In the genomic region with DNA sequence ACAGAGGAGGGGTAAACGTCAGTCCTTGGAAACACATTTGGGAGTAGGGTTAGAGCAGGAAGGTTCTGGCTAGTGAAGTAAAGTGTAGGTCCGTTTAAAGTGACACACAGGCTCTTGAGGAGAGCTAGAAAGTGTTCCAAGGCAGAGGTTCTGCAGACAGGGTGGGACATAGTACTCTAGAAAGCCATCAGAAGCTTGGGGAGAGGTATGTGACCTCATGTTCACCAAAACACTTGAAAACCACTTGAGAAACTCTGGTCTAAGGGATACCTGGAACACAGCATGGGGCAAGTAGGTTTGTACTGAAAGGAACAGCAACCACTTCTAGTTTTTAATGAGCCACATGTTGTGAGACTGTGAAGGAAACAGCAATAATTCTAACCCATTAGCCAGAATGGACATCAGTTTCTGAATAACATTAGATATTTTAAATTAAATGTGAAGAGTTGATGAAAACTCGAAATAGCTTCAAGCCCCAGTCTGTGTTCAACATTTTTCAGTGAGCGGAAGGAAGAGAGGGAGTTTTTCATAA, we compare ENCODE assay signal across 1 cellular context.
A peak's percentile ranks its signal among the peaks of the same experiment; 100 is the strongest.
TF ChIP-seq lines count a peak whose summit lies in the region.

No MANE protein-coding gene starts in this region.

TF ChIP-seq in HepG2, 621 proteins besides CTCF, POLR2A, EP300 and RAD21 (continued from another document and continues in another):
- no peak for TF ChIP-seq PAWR (CRISPR knock-in tag; IDR thresholded peaks at IDR 0.05; ENCODE audit: borderline replicate concordance)
- TF ChIP-seq NBN (conservative IDR thresholded peaks at IDR 0.05): no peak
- TF ChIP-seq, protein P1, sequence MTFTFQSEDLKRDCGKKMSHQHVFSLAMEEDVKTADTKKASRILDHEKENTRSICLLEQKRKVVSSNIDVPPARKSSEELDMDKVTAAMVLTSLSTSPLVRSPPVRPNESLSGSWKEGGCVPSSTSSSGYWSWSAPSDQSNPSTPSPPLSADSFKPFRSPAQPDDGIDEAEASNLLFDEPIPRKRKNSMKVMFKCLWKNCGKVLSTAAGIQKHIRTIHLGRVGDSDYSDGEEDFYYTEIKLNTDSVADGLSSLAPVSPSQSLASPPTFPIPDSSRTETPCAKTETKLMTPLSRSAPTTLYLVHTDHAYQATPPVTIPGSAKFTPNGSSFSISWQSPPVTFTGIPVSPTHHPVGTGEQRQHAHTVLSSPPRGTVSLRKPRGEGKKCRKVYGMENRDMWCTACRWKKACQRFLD (CRISPR knock-in tag; IDR thresholded peaks at IDR 0.05; ENCODE audit: borderline replicate concordance): no peak
- no peak for TF ChIP-seq ZNF7 (CRISPR knock-in tag; IDR thresholded peaks at IDR 0.05)
- no peak for TF ChIP-seq SRSF1 (optimal IDR thresholded peaks at IDR 0.05; ENCODE audit: low read depth, low read length)
- TF ChIP-seq CC2D1A (CRISPR knock-in tag; IDR thresholded peaks at IDR 0.05): no peak
- TF ChIP-seq PRDM10 (CRISPR knock-in tag; IDR thresholded peaks at IDR 0.05; ENCODE audit: low read depth): no peak
- no peak for TF ChIP-seq FOSL1 (CRISPR knock-in tag; IDR thresholded peaks at IDR 0.05; ENCODE audit: borderline replicate concordance)
- TF ChIP-seq ZNF33B (CRISPR knock-in tag; IDR thresholded peaks at IDR 0.05): no peak
- TF ChIP-seq GZF1 (CRISPR knock-in tag; IDR thresholded peaks at IDR 0.05): no peak
- TF ChIP-seq, protein P2, sequence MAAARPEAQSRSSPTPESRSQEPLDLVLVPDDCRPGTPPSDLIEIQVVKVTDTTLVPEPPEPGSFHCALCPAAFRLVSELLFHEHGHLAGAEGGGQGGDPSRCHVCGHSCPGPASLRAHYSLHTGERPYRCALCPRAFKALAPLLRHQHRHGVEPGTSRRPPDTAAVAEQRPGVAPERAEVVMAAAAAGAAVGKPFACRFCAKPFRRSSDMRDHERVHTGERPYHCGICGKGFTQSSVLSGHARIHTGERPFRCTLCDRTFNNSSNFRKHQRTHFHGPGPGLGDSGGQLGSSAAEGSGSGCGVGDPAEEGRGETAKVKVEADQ (CRISPR knock-in tag; IDR thresholded peaks at IDR 0.05; ENCODE audit: borderline replicate concordance): no peak
- TF ChIP-seq ZNF530 (CRISPR knock-in tag; IDR thresholded peaks at IDR 0.05; ENCODE audit: low read depth): no peak
- TF ChIP-seq, protein P3, sequence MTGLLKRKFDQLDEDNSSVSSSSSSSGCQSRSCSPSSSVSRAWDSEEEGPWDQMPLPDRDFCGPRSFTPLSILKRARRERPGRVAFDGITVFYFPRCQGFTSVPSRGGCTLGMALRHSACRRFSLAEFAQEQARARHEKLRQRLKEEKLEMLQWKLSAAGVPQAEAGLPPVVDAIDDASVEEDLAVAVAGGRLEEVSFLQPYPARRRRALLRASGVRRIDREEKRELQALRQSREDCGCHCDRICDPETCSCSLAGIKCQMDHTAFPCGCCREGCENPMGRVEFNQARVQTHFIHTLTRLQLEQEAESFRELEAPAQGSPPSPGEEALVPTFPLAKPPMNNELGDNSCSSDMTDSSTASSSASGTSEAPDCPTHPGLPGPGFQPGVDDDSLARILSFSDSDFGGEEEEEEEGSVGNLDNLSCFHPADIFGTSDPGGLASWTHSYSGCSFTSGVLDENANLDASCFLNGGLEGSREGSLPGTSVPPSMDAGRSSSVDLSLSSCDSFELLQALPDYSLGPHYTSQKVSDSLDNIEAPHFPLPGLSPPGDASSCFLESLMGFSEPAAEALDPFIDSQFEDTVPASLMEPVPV (CRISPR knock-in tag; IDR thresholded peaks at IDR 0.05): 0 out of 2 replicates have a peak, but pooled peaks have one; percentile 19
- TF ChIP-seq, protein P4, sequence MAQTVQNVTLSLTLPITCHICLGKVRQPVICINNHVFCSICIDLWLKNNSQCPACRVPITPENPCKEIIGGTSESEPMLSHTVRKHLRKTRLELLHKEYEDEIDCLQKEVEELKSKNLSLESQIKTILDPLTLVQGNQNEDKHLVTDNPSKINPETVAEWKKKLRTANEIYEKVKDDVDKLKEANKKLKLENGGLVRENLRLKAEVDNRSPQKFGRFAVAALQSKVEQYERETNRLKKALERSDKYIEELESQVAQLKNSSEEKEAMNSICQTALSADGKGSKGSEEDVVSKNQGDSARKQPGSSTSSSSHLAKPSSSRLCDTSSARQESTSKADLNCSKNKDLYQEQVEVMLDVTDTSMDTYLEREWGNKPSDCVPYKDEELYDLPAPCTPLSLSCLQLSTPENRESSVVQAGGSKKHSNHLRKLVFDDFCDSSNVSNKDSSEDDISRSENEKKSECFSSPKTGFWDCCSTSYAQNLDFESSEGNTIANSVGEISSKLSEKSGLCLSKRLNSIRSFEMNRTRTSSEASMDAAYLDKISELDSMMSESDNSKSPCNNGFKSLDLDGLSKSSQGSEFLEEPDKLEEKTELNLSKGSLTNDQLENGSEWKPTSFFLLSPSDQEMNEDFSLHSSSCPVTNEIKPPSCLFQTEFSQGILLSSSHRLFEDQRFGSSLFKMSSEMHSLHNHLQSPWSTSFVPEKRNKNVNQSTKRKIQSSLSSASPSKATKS (CRISPR knock-in tag; IDR thresholded peaks at IDR 0.05): no peak
- 0 out of 2 replicates have a peak, but pooled peaks have one; percentile 34 for TF ChIP-seq ZNF761 (CRISPR knock-in tag; conservative IDR thresholded peaks at IDR 0.05)
- TF ChIP-seq, protein P5, sequence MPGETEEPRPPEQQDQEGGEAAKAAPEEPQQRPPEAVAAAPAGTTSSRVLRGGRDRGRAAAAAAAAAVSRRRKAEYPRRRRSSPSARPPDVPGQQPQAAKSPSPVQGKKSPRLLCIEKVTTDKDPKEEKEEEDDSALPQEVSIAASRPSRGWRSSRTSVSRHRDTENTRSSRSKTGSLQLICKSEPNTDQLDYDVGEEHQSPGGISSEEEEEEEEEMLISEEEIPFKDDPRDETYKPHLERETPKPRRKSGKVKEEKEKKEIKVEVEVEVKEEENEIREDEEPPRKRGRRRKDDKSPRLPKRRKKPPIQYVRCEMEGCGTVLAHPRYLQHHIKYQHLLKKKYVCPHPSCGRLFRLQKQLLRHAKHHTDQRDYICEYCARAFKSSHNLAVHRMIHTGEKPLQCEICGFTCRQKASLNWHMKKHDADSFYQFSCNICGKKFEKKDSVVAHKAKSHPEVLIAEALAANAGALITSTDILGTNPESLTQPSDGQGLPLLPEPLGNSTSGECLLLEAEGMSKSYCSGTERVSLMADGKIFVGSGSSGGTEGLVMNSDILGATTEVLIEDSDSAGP (CRISPR knock-in tag; IDR thresholded peaks at IDR 0.05; ENCODE audit: borderline replicate concordance): no peak
- peak; percentile 10; the same call in 1 of the 2 replicates for TF ChIP-seq ZNF264 (CRISPR knock-in tag; IDR thresholded peaks at IDR 0.05)
- TF ChIP-seq ZNF235 (CRISPR knock-in tag; IDR thresholded peaks at IDR 0.05; ENCODE audit: borderline replicate concordance): no peak
- no peak for TF ChIP-seq MTA3 (CRISPR knock-in tag; IDR thresholded peaks at IDR 0.05)
- TF ChIP-seq ZKSCAN1 (IDR thresholded peaks at IDR 0.05; ENCODE audit: low read length): no peak
- TF ChIP-seq BHLHE40 (IDR thresholded peaks at IDR 0.05; ENCODE audit: low read length): no peak
- TF ChIP-seq DBP (CRISPR knock-in tag; IDR thresholded peaks at IDR 0.05; ENCODE audit: not compliant biosample characterization): no peak
- no peak for TF ChIP-seq ZNF263 (CRISPR knock-in tag; IDR thresholded peaks at IDR 0.05)
- 0 out of 2 replicates have a peak, but pooled peaks have one; percentile 6 for TF ChIP-seq TP53 (CRISPR knock-in tag; conservative IDR thresholded peaks at IDR 0.05)
- TF ChIP-seq KDM4B (CRISPR knock-in tag; IDR thresholded peaks at IDR 0.05): no peak
- TF ChIP-seq CENPBD1 (CRISPR knock-in tag; IDR thresholded peaks at IDR 0.05; ENCODE audit: borderline replicate concordance, low read depth): no peak
- no peak for TF ChIP-seq FOXP4 (CRISPR knock-in tag; IDR thresholded peaks at IDR 0.05)
- TF ChIP-seq, protein P6, sequence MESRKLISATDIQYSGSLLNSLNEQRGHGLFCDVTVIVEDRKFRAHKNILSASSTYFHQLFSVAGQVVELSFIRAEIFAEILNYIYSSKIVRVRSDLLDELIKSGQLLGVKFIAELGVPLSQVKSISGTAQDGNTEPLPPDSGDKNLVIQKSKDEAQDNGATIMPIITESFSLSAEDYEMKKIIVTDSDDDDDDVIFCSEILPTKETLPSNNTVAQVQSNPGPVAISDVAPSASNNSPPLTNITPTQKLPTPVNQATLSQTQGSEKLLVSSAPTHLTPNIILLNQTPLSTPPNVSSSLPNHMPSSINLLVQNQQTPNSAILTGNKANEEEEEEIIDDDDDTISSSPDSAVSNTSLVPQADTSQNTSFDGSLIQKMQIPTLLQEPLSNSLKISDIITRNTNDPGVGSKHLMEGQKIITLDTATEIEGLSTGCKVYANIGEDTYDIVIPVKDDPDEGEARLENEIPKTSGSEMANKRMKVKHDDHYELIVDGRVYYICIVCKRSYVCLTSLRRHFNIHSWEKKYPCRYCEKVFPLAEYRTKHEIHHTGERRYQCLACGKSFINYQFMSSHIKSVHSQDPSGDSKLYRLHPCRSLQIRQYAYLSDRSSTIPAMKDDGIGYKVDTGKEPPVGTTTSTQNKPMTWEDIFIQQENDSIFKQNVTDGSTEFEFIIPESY (CRISPR knock-in tag; IDR thresholded peaks at IDR 0.05): no peak
- no peak for TF ChIP-seq ZNF788 (CRISPR knock-in tag; IDR thresholded peaks at IDR 0.05; ENCODE audit: borderline replicate concordance)
- no peak for TF ChIP-seq STAG1 (CRISPR knock-in tag; IDR thresholded peaks at IDR 0.05)
- TF ChIP-seq RBM22 (optimal IDR thresholded peaks at IDR 0.05; ENCODE audit: low read length): peak; percentile 38
- 0 out of 2 replicates have a peak, but pooled peaks have one; percentile 20 for TF ChIP-seq ZNF143 (CRISPR knock-in tag; IDR thresholded peaks at IDR 0.05)
- TF ChIP-seq, protein P7, sequence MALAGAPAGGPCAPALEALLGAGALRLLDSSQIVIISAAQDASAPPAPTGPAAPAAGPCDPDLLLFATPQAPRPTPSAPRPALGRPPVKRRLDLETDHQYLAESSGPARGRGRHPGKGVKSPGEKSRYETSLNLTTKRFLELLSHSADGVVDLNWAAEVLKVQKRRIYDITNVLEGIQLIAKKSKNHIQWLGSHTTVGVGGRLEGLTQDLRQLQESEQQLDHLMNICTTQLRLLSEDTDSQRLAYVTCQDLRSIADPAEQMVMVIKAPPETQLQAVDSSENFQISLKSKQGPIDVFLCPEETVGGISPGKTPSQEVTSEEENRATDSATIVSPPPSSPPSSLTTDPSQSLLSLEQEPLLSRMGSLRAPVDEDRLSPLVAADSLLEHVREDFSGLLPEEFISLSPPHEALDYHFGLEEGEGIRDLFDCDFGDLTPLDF (CRISPR knock-in tag; IDR thresholded peaks at IDR 0.05): 0 out of 2 replicates have a peak, but pooled peaks have one; percentile 30
- no peak for TF ChIP-seq SMARCE1 (IDR thresholded peaks at IDR 0.05; ENCODE audit: borderline replicate concordance)
- TF ChIP-seq ZFX (CRISPR knock-in tag; IDR thresholded peaks at IDR 0.05; ENCODE audit: low read depth): 0 out of 2 replicates have a peak, but pooled peaks have one; percentile 6
- TF ChIP-seq HMG20A (CRISPR knock-in tag; IDR thresholded peaks at IDR 0.05; ENCODE audit: borderline replicate concordance): no peak
- no peak for TF ChIP-seq RCOR2 (CRISPR knock-in tag; IDR thresholded peaks at IDR 0.05)
- no peak for TF ChIP-seq SALL1 (CRISPR knock-in tag; IDR thresholded peaks at IDR 0.05)
- TF ChIP-seq ZNF749 (CRISPR knock-in tag; IDR thresholded peaks at IDR 0.05; ENCODE audit: borderline replicate concordance): no peak
- TF ChIP-seq ZNF570 (CRISPR knock-in tag; IDR thresholded peaks at IDR 0.05; ENCODE audit: borderline replicate concordance): no peak
- TF ChIP-seq SNAPC5 (CRISPR knock-in tag; IDR thresholded peaks at IDR 0.05; ENCODE audit: borderline replicate concordance): no peak
- no peak for TF ChIP-seq ATF7-NPFF (CRISPR knock-in tag; IDR thresholded peaks at IDR 0.05; ENCODE audit: low read depth)
